14 cellular contexts compared by ENCODE assay signal in the genomic region with DNA sequence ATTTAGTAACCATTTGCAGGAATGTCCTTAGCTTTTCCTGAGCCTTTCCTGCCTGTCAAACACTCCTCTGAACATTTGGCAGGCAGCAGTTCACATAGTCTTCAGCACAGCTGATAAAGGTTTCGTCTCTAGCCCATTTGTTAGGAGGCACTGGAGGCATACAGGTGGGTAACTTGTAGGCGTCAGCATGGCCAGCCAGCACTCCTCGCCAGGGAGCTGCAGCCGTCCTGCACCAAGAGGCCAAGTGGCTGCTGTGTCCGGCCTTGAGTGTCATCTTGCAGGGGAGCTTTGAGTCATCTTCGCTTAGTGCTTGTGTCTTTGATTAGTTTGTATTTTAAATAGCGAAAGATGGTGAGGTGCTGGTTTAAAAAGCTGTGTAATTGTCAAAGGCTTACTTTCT.
DNase-seq lines count a peak whose midpoint lies in the region; ATAC-seq and TF ChIP-seq lines count a peak whose summit lies in the region.
"Had no signal": no experiment of that assay in that cellular context is flagged by ENCODE, and none has a peak within 500 bp of the region (broad histone marks: within the 10 kb centered on the region; RNA-seq: fewer than 3 reads in every experiment).

No MANE protein-coding gene starts in this region.

- peaks cover 22% of the 10 kb centered on the region for H3K36me3 Mint-ChIP-seq in IgD-negative memory B cell
- no peaks in the 10 kb centered on the region for H3K36me3 Mint-ChIP-seq in natural killer cell

- H3K4me3 Mint-ChIP-seq in IgD-negative memory B cell = peak overlapping the region in 1 of 4 donors; percentile 45
- no peak overlapping the region for H3K4me3 Mint-ChIP-seq in natural killer cell
- H3K4me3 Mint-ChIP-seq: activated naive CD8-positive, alpha-beta T cell; naive B cell had no signal

- intact Hi-C loops in natural killer cell (cut with micrococcal nuclease) = no loop called here

- peaks cover 2 to 10% (median 6%) of the 10 kb centered on the region in 3 donors for H3K4me1 Mint-ChIP-seq in IgD-negative memory B cell
- peaks cover 15 to 22% of the 10 kb centered on the region in 2 donors for H3K4me1 Mint-ChIP-seq in natural killer cell

- peak; percentile 15 for ATAC-seq in GM18870 (IDR thresholded peaks at IDR 0.05; ENCODE audit: unreplicated experiment)
- peak; percentile 21 for ATAC-seq in GM21529 (IDR thresholded peaks at IDR 0.05; ENCODE audit: unreplicated experiment)
- ATAC-seq in natural killer cell = no peak
- ATAC-seq: left ventricle myocardium superior had no signal

- H3K27ac Mint-ChIP-seq in IgD-negative memory B cell = peak overlapping the region in 2 of 3 donors; percentile 59 to 83
- peak overlapping the region; percentile 32 to 60 for H3K27ac Mint-ChIP-seq in natural killer cell
- H3K27ac Mint-ChIP-seq: activated naive CD8-positive, alpha-beta T cell had no signal

- peaks cover 0 to 1% (median 0%) of the 10 kb centered on the region in 3 donors for H3K9me3 Mint-ChIP-seq in IgD-negative memory B cell
- H3K9me3 Mint-ChIP-seq in natural killer cell = no peaks in the 10 kb centered on the region

- DNase-seq in natural killer cell (no peak), HK-2 (ENCODE audit: unreplicated experiment) (no peak), GM03348 (ENCODE audit: low spot score) (no peak), RKO (ENCODE audit: low spot score) (no peak)
- DNase-seq: left ventricle myocardium superior, naive B cell, NCI-H2029, NCI-H510A treated with DMSO at 0.1 percent for 48 hours, stomach, uterus had no signal

- TF ChIP-seq CTCF in natural killer cell (IDR thresholded peaks at IDR 0.05) = no peak

- no peaks in the 10 kb centered on the region for H3K27me3 Mint-ChIP-seq in IgD-negative memory B cell
- no peaks in the 10 kb centered on the region for H3K27me3 Mint-ChIP-seq in natural killer cell (ENCODE audit: low read depth in 2 of 2)
- H3K27me3 Mint-ChIP-seq: activated naive CD8-positive, alpha-beta T cell; naive B cell had no signal

Comparison
In these comparisons a context has a peak if more than half of its experiments do, and no peak if none do; other contexts are left out.
1. ATAC-seq: peak in GM18870 (single experiment) and GM21529 (single experiment); none in natural killer cell (0 of 3).